8 cellular contexts compared by ENCODE assay signal in genomic region chr22:20436309-20437252, GRCh38. TPM values are rescaled to one million over a fixed set of nuclear protein-coding genes. Genes with fewer than 3 reads are reported as not detected.
DNase-seq lines count a peak whose midpoint lies in the region; ATAC-seq and TF ChIP-seq lines count a peak whose summit lies in the region.

No MANE protein-coding gene starts in this region.

- no peaks in the 10 kb centered on the region for H3K9me3 Mint-ChIP-seq in progenitor cell of endocrine pancreas (ENCODE audit: low read depth)

- peak overlapping the region; percentile 89 for H3K27ac Mint-ChIP-seq in progenitor cell of endocrine pancreas

- H3K36me3 Mint-ChIP-seq in progenitor cell of endocrine pancreas (ENCODE audit: insufficient read depth) = peaks cover 6% of the 10 kb centered on the region

- H3K4me3 Mint-ChIP-seq in progenitor cell of endocrine pancreas (ENCODE audit: low read depth) = peak overlapping the region; percentile 79

- H3K4me3 ChIP-seq in WI38 (ENCODE audit: low read depth, low read length) = peak overlapping the region; percentile 84

- intact Hi-C loops in Right ventricle myocardium superior (cut with DNase I) = no loop called here

- peaks cover 53% of the 10 kb centered on the region for H3K27me3 Mint-ChIP-seq in progenitor cell of endocrine pancreas

- peak; percentile 21 to 29 for ATAC-seq in activated CD4-positive, CD25-positive, alpha-beta regulatory T cell treated with anti-CD3 and anti-CD28 coated beads, Interleukin-2, amount 50 U/mL, for 24 hours
- peak; percentile 39 for ATAC-seq in Right ventricle myocardium superior (ENCODE audit: poor library complexity)
- ATAC-seq in HG02642 (IDR thresholded peaks at IDR 0.05; ENCODE audit: poor library complexity, unreplicated experiment) = no peak

- peaks cover 9% of the 10 kb centered on the region for H3K4me1 Mint-ChIP-seq in progenitor cell of endocrine pancreas (ENCODE audit: low read depth)

- DNase-seq in activated CD4-positive, CD25-positive, alpha-beta regulatory T cell treated with anti-CD3 and anti-CD28 coated beads, Interleukin-2, amount 50 U/mL, for 72 hours = no peak
- DNase-seq in Right ventricle myocardium superior (peak; percentile 60), progenitor cell of endocrine pancreas (ENCODE audit: low spot score, unreplicated experiment) (no peak), DMS79 treated with DMSO at 0.1 percent for 48 hours (lab: John Stamatoyannopoulos, UW) (no peak), occipital lobe (lab: John Stamatoyannopoulos, UW) (no peak)

- TF ChIP-seq CTCF in WI38 (IDR thresholded peaks at IDR 0.05; ENCODE audit: low read depth, low read length) (no peak), progenitor cell of endocrine pancreas (IDR thresholded peaks at IDR 0.05; ENCODE audit: unreplicated experiment) (no peak)

RNA-seq across cellular contexts. Expression of gene SCARF2, which starts 1.0 kb away (rescaled TPM):
- total RNA-seq in Right ventricle myocardium superior (2.6 TPM), progenitor cell of endocrine pancreas (14.4 and 14.6 TPM in 2 replicates), occipital lobe (1.7 TPM)

RNA-seq across cellular contexts. Expression of gene ZNF74, which starts 42.6 kb away (rescaled TPM):
- total RNA-seq in Right ventricle myocardium superior (5.9 TPM), progenitor cell of endocrine pancreas (48.8 and 52.1 TPM in 2 replicates), occipital lobe (46.2 TPM)

RNA-seq across cellular contexts. Expression of gene KLHL22, which starts 59.0 kb away (rescaled TPM):
- total RNA-seq in Right ventricle myocardium superior (13.5 TPM), progenitor cell of endocrine pancreas (47.3 and 51.6 TPM in 2 replicates), occipital lobe (43.7 TPM)
